Comparison of ENCODE assay signal across 2 cellular contexts in the genomic region with DNA sequence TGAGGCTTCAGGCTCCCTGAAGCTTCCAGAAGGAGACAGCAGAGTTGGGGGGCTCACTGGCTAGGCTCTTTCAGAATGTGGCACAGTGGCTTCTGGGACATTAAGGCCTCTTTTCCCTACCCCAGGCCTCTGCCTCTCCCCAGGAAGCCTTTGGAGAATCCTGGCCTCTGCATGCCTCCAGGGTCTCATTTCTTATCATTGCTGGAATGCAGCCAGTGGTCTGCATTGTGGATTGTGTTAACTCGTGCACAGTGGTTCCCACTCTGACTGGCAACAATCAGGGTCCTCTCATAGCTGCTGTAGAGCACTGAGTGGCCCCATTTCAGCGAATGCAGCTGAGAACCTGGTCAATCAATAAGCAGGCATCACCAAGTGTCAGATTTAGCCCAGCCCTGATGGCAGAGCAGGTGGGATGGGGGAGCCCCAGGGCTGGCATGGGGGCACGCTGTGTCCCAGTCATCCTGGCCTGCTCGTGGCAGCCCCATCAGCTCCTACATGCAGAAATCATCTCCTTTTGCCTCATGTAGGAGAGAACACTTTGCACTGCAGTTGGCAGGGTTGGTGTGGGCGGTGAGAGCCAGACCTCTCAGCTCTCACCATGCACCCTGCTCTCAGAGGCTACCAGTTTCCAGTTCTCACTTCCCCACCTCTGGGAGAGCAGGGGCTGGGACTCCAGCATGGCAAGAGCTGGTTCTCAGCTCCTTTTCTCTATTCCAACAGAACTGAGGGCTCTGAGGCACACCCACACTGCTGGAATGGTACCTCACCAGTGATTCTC.
A peak's percentile ranks its signal among the peaks of the same experiment; 100 is the strongest.
TF ChIP-seq lines count a peak whose summit lies in the region.

No MANE protein-coding gene starts in this region.

TF ChIP-seq in SK-N-SH, 30 proteins besides CTCF, POLR2A, EP300 and RAD21:
- TF ChIP-seq, protein P1, sequence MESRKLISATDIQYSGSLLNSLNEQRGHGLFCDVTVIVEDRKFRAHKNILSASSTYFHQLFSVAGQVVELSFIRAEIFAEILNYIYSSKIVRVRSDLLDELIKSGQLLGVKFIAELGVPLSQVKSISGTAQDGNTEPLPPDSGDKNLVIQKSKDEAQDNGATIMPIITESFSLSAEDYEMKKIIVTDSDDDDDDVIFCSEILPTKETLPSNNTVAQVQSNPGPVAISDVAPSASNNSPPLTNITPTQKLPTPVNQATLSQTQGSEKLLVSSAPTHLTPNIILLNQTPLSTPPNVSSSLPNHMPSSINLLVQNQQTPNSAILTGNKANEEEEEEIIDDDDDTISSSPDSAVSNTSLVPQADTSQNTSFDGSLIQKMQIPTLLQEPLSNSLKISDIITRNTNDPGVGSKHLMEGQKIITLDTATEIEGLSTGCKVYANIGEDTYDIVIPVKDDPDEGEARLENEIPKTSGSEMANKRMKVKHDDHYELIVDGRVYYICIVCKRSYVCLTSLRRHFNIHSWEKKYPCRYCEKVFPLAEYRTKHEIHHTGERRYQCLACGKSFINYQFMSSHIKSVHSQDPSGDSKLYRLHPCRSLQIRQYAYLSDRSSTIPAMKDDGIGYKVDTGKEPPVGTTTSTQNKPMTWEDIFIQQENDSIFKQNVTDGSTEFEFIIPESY (IDR thresholded peaks at IDR 0.05; ENCODE audit: borderline replicate concordance, low read depth) = no peak
- TF ChIP-seq RCOR1 (IDR thresholded peaks at IDR 0.05; ENCODE audit: low read length) (peak; percentile 88), TEAD4 (IDR thresholded peaks at IDR 0.05; ENCODE audit: borderline replicate concordance, insufficient read depth) (no peak), EZH2phosphoT487 (IDR thresholded peaks at IDR 0.05; ENCODE audit: borderline replicate concordance, low read depth) (no peak), TAF1 (IDR thresholded peaks at IDR 0.05; ENCODE audit: borderline replicate concordance, low read depth, low read length) (no peak), NRF1 (IDR thresholded peaks at IDR 0.05; ENCODE audit: low read depth, low read length) (no peak), CHD2 (IDR thresholded peaks at IDR 0.05; ENCODE audit: low read length, partially characterized antibody) (no peak), MXI1 (IDR thresholded peaks at IDR 0.05; ENCODE audit: low read depth, low read length) (peak; percentile 72; the same call in 1 of the 2 replicates), NFIC (IDR thresholded peaks at IDR 0.05; ENCODE audit: borderline replicate concordance) (peak; percentile 17; the same call in 1 of the 2 replicates), GATA2 (CRISPR knock-in tag; IDR thresholded peaks at IDR 0.05) (peak; percentile 79), RXRA (IDR thresholded peaks at IDR 0.05; ENCODE audit: borderline replicate concordance, low read depth) (no peak)
- TF ChIP-seq, protein P2, sequence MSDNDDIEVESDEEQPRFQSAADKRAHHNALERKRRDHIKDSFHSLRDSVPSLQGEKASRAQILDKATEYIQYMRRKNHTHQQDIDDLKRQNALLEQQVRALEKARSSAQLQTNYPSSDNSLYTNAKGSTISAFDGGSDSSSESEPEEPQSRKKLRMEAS (IDR thresholded peaks at IDR 0.05; ENCODE audit: low read depth) = no peak

TF ChIP-seq in SK-N-SH treated with all-trans-retinoic acid at 6 μM for 48 hours, 23 proteins besides CTCF, POLR2A, EP300 and RAD21 (continued from another document):
- TF ChIP-seq, protein P3, sequence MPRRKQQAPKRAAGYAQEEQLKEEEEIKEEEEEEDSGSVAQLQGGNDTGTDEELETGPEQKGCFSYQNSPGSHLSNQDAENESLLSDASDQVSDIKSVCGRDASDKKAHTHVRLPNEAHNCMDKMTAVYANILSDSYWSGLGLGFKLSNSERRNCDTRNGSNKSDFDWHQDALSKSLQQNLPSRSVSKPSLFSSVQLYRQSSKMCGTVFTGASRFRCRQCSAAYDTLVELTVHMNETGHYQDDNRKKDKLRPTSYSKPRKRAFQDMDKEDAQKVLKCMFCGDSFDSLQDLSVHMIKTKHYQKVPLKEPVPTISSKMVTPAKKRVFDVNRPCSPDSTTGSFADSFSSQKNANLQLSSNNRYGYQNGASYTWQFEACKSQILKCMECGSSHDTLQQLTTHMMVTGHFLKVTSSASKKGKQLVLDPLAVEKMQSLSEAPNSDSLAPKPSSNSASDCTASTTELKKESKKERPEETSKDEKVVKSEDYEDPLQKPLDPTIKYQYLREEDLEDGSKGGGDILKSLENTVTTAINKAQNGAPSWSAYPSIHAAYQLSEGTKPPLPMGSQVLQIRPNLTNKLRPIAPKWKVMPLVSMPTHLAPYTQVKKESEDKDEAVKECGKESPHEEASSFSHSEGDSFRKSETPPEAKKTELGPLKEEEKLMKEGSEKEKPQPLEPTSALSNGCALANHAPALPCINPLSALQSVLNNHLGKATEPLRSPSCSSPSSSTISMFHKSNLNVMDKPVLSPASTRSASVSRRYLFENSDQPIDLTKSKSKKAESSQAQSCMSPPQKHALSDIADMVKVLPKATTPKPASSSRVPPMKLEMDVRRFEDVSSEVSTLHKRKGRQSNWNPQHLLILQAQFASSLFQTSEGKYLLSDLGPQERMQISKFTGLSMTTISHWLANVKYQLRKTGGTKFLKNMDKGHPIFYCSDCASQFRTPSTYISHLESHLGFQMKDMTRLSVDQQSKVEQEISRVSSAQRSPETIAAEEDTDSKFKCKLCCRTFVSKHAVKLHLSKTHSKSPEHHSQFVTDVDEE (CRISPR knock-in tag; IDR thresholded peaks at IDR 0.05) = no peak
- TF ChIP-seq RARB (CRISPR knock-in tag; IDR thresholded peaks at IDR 0.05) = no peak
- TF ChIP-seq ESRRG (CRISPR knock-in tag; IDR thresholded peaks at IDR 0.05) = no peak
- no peak for TF ChIP-seq ARNTL (CRISPR knock-in tag; IDR thresholded peaks at IDR 0.05; ENCODE audit: borderline replicate concordance, low read depth)
- TF ChIP-seq PPARA (CRISPR knock-in tag; IDR thresholded peaks at IDR 0.05; ENCODE audit: borderline replicate concordance) = no peak
- TF ChIP-seq, protein P4, sequence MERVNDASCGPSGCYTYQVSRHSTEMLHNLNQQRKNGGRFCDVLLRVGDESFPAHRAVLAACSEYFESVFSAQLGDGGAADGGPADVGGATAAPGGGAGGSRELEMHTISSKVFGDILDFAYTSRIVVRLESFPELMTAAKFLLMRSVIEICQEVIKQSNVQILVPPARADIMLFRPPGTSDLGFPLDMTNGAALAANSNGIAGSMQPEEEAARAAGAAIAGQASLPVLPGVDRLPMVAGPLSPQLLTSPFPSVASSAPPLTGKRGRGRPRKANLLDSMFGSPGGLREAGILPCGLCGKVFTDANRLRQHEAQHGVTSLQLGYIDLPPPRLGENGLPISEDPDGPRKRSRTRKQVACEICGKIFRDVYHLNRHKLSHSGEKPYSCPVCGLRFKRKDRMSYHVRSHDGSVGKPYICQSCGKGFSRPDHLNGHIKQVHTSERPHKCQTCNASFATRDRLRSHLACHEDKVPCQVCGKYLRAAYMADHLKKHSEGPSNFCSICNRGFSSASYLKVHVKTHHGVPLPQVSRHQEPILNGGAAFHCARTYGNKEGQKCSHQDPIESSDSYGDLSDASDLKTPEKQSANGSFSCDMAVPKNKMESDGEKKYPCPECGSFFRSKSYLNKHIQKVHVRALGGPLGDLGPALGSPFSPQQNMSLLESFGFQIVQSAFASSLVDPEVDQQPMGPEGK (CRISPR knock-in tag; IDR thresholded peaks at IDR 0.05; ENCODE audit: borderline replicate concordance) = no peak
- TF ChIP-seq, protein P5, sequence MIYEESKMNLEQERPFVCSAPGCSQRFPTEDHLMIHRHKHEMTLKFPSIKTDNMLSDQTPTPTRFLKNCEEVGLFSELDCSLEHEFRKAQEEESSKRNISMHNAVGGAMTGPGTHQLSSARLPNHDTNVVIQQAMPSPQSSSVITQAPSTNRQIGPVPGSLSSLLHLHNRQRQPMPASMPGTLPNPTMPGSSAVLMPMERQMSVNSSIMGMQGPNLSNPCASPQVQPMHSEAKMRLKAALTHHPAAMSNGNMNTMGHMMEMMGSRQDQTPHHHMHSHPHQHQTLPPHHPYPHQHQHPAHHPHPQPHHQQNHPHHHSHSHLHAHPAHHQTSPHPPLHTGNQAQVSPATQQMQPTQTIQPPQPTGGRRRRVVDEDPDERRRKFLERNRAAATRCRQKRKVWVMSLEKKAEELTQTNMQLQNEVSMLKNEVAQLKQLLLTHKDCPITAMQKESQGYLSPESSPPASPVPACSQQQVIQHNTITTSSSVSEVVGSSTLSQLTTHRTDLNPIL (CRISPR knock-in tag; IDR thresholded peaks at IDR 0.05; ENCODE audit: low read depth) = no peak
- TF ChIP-seq TOX (CRISPR knock-in tag; IDR thresholded peaks at IDR 0.05; ENCODE audit: borderline replicate concordance) = no peak
- TF ChIP-seq, protein P6, sequence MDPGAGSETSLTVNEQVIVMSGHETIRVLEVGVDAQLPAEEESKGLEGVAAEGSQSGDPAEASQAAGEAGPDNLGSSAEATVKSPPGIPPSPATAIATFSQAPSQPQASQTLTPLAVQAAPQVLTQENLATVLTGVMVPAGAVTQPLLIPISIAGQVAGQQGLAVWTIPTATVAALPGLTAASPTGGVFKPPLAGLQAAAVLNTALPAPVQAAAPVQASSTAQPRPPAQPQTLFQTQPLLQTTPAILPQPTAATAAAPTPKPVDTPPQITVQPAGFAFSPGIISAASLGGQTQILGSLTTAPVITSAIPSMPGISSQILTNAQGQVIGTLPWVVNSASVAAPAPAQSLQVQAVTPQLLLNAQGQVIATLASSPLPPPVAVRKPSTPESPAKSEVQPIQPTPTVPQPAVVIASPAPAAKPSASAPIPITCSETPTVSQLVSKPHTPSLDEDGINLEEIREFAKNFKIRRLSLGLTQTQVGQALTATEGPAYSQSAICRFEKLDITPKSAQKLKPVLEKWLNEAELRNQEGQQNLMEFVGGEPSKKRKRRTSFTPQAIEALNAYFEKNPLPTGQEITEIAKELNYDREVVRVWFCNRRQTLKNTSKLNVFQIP (CRISPR knock-in tag; IDR thresholded peaks at IDR 0.05; ENCODE audit: borderline replicate concordance, low read depth) = no peak
